ENCODE assay signal across 8 cellular contexts in genomic region chr7:131679071-131679470, GRCh38.
A peak's percentile ranks its signal among the peaks of the same experiment; 100 is the strongest.
DNase-seq lines count a peak whose midpoint lies in the region; ATAC-seq, FAIRE-seq and TF ChIP-seq lines count a peak whose summit lies in the region.
"Not testable (repeated sequence)": the region's sequence is repeated elsewhere in the genome, so short reads cannot be mapped to it uniquely, and the experiment has no call there.

No MANE protein-coding gene starts in this region.

- peak; percentile 56 for FAIRE-seq in A204.1 (lab: Jason Lieb, UNC)

- H3K4me1 Mint-ChIP-seq in endodermal cell = not testable (repeated sequence)

- POLR2A ChIA-PET in PC-3 (lab: Charles Lee; ENCODE audit: unreplicated experiment) = not testable (repeated sequence)

- not testable (repeated sequence) for H3K27me3 Mint-ChIP-seq in endodermal cell (ENCODE audit: insufficient read depth)

- not testable (repeated sequence) for H4K20me1 ChIP-seq in PC-3 (ENCODE audit: low read length)

- H3F3A ChIP-seq in PC-3 (ENCODE audit: low read length, unreplicated experiment) = not testable (repeated sequence)

- intact Hi-C loops in PC-3 (cut with micrococcal nuclease) = not testable (repeated sequence)

- not testable (repeated sequence) for H3K79me2 ChIP-seq in PC-3 (ENCODE audit: low read length)

- WGBS in endodermal cell (ENCODE audit: insufficient coverage in 1 of 2, insufficient read length in 1 of 2), 2 experiments = 92 to 100% methylated on average over 3 to 7 of the region's 8 CpGs

- H3K36me3 ChIP-seq in PC-3 (ENCODE audit: low read depth, low read length); endodermal cell (ENCODE audit: control insufficient read depth, insufficient read depth, low read length): not testable (repeated sequence)

- TF ChIP-seq CTCF in PC-3 (conservative IDR thresholded peaks at IDR 0.05; ENCODE audit: low read depth, low read length); endodermal cell (conservative IDR thresholded peaks at IDR 0.05); fibroblast of mammary gland (conservative IDR thresholded peaks at IDR 0.05; ENCODE audit: control insufficient read depth, insufficient read depth, low read depth, low read length): not testable (repeated sequence)

- H3K4me3 Mint-ChIP-seq in endodermal cell = not testable (repeated sequence)

- H3K9me3 ChIP-seq in PC-3 (ENCODE audit: low read length); endodermal cell (ENCODE audit: control insufficient read depth, low read length): not testable (repeated sequence)

- not testable (repeated sequence) for H3K4me3 ChIP-seq in PC-3 (ENCODE audit: low read length); endodermal cell (ENCODE audit: low read length); fibroblast of mammary gland (ENCODE audit: control insufficient read depth, low read depth, low read length)

- CTCF ChIA-PET in PC-3 (lab: Charles Lee) = not testable (repeated sequence)

- H3K27me3 ChIP-seq in PC-3 (ENCODE audit: low read length) = peaks cover 26% of the 10 kb centered on the region
- not testable (repeated sequence) for H3K27me3 ChIP-seq in endodermal cell (ENCODE audit: control insufficient read depth, insufficient read depth, low read length, poor library complexity, severe bottlenecking)

- not testable (repeated sequence) for H3K4me1 ChIP-seq in PC-3 (ENCODE audit: insufficient read depth, low read length); endodermal cell (ENCODE audit: control insufficient read depth, insufficient read depth, low read length)

- H3K9me2 ChIP-seq in PC-3 (replicated peaks; ENCODE audit: low read length) = not testable (repeated sequence)

- H3K4me2 ChIP-seq in PC-3 (ENCODE audit: low read length) = not testable (repeated sequence)

- not testable (repeated sequence) for H3K36me3 Mint-ChIP-seq in endodermal cell (ENCODE audit: low read depth)

- H3K27ac Mint-ChIP-seq in endodermal cell = not testable (repeated sequence)

- H2AFZ ChIP-seq in PC-3 (ENCODE audit: low read length) = not testable (repeated sequence)

- not testable (repeated sequence) for ATAC-seq in PC-3
- peak; percentile 26; the same call in 2 of the 3 replicates for ATAC-seq in SK-N-SH treated with all-trans-retinoic acid at 6 μM for 48 hours

- H3K27ac ChIP-seq in PC-3 (ENCODE audit: low read length); endodermal cell (ENCODE audit: low read depth, low read length): not testable (repeated sequence)

- not testable (repeated sequence) for BruUV-seq in PC-3 (replicated peaks; lab: Mats Ljungman, UMichigan)

- not testable (repeated sequence) for H3K9me3 Mint-ChIP-seq in endodermal cell

- DNase-seq in GM04504 (ENCODE audit: low read depth) (peak; percentile 11), M059J (ENCODE audit: low read depth) (peak; percentile 62), PC-3 (peak; percentile 31), endodermal cell (peak; percentile 3), fibroblast of mammary gland (ENCODE audit: low read depth) (peak; percentile 25), mesenteric fat pad (ENCODE audit: low spot score) (peak; percentile 43)

- H3K9ac ChIP-seq in PC-3 (ENCODE audit: low read length); endodermal cell (ENCODE audit: extremely low read depth, low read length, poor library complexity, severe bottlenecking): not testable (repeated sequence)

Comparison
In these comparisons a context has a peak if more than half of its experiments do, and no peak if none do; other contexts are left out.
1. DNase-seq: peak in every context shown above with its lines; median percentile 62 in M059J; 43 in mesenteric fat pad; 31 in PC-3; 25 in fibroblast of mammary gland; 11 in GM04504; 3 in endodermal cell.